In genomic region chr5:83009408-83009807, GRCh38 we compare ENCODE assay signal across 28 cellular contexts.
"Had no signal": no experiment of that assay in that cellular context is flagged by ENCODE, and none has a peak within 500 bp of the region (broad histone marks: within the 10 kb centered on the region; RNA-seq: fewer than 3 reads in every experiment).

No MANE protein-coding gene starts in this region.

- H3K27me3 Mint-ChIP-seq: activated B cell treated with CpG ODN at 0.5 μM for 24 hours; activated CD4-positive, alpha-beta memory T cell treated with anti-CD3 and anti-CD28 coated beads for 36 hours; activated naive CD8-positive, alpha-beta T cell; dendritic cell treated with granulocyte-macrophage colony-stimulating factor and Interleukin-4, amounts not matched to agents 40 ng/mL and 50 ng/mL, for 4 days; T-helper 17 cell had no signal

- DNase-seq: activated B cell treated with CpG ODN at 0.5 μM for 24 hours; activated CD4-positive, alpha-beta memory T cell treated with anti-CD3 and anti-CD28 coated beads for 36 hours; activated CD4-positive, alpha-beta T cell treated with anti-CD3 and anti-CD28 coated beads for 48 hours; activated CD8-positive, alpha-beta memory T cell treated with anti-CD3 and anti-CD28 coated beads, Interleukin-2, amount 50 U/mL, for 48 hours; activated gamma-delta T cell; activated naive CD4-positive, alpha-beta T cell; activated naive CD4-positive, alpha-beta T cell treated with anti-CD3 and anti-CD28 coated beads, Interleukin-2, amount 50 U/mL, for 16 hours; activated T-cell treated with anti-CD3 and anti-CD28 coated beads for 4 hours; activated T-cell treated with anti-CD3 and anti-CD28 coated beads, Interleukin-2, amount 50 U/mL, for 24 hours; activated T-cell treated with anti-CD3 and anti-CD28 coated beads, Interleukin-2, amount 50 U/mL, for 72 hours; amniotic stem cell; anterior cingulate cortex; brain microvascular endothelial cell; dorsolateral prefrontal cortex; effector memory CD4-positive, alpha-beta T cell; endodermal cell; erythroblast; foreskin melanocyte; heart right ventricle; T-helper 17 cell; T1000; WERI-Rb-1 had no signal

- H3K4me3 Mint-ChIP-seq: activated B cell treated with CpG ODN at 0.5 μM for 24 hours; activated CD4-positive, alpha-beta memory T cell treated with anti-CD3 and anti-CD28 coated beads for 36 hours; activated naive CD8-positive, alpha-beta T cell; activated T-cell treated with anti-CD3 and anti-CD28 coated beads, Interleukin-2, amount 50 U/mL, for 24 hours; activated T-cell treated with anti-CD3 and anti-CD28 coated beads, Interleukin-2, amount 50 U/mL, for 72 hours; central memory CD8-positive, alpha-beta T cell; dendritic cell treated with granulocyte-macrophage colony-stimulating factor and Interleukin-4, amounts not matched to agents 40 ng/mL and 50 ng/mL, for 4 days; endodermal cell; T-helper 17 cell; T-helper 2 cell treated with Interferon-gamma antibody and Interleukin-4, amounts not matched to agents 5 μg/mL and 100 μg/mL, for 36 hours had no signal

- H3K36me3 Mint-ChIP-seq: activated naive CD8-positive, alpha-beta T cell had no signal

- ATAC-seq: activated CD4-positive, CD25-positive, alpha-beta regulatory T cell treated with anti-CD3 and anti-CD28 coated beads, Interleukin-2, amount 50 U/mL, for 24 hours; activated T-cell treated with anti-CD3 and anti-CD28 coated beads, Interleukin-2, amount 50 U/mL, for 72 hours; gastroesophageal sphincter; heart right ventricle; T-helper 17 cell had no signal

- H3K4me1 Mint-ChIP-seq: central memory CD8-positive, alpha-beta T cell; T-helper 17 cell had no signal

- H3K9me3 Mint-ChIP-seq: activated B cell treated with CpG ODN at 0.5 μM for 24 hours; T-helper 2 cell treated with Interferon-gamma antibody and Interleukin-4, amounts not matched to agents 5 μg/mL and 100 μg/mL, for 36 hours had no signal

- H3K27ac Mint-ChIP-seq: activated B cell treated with CpG ODN at 0.5 μM for 24 hours; activated CD4-positive, alpha-beta memory T cell treated with anti-CD3 and anti-CD28 coated beads for 36 hours; activated naive CD8-positive, alpha-beta T cell; activated T-cell treated with anti-CD3 and anti-CD28 coated beads, Interleukin-2, amount 50 U/mL, for 24 hours; activated T-cell treated with anti-CD3 and anti-CD28 coated beads, Interleukin-2, amount 50 U/mL, for 72 hours; dendritic cell treated with granulocyte-macrophage colony-stimulating factor and Interleukin-4, amounts not matched to agents 40 ng/mL and 50 ng/mL, for 4 days; endodermal cell; T-helper 17 cell; T-helper 2 cell treated with Interferon-gamma antibody and Interleukin-4, amounts not matched to agents 5 μg/mL and 100 μg/mL, for 36 hours had no signal
